8 cellular contexts compared by ENCODE assay signal in the genomic region with DNA sequence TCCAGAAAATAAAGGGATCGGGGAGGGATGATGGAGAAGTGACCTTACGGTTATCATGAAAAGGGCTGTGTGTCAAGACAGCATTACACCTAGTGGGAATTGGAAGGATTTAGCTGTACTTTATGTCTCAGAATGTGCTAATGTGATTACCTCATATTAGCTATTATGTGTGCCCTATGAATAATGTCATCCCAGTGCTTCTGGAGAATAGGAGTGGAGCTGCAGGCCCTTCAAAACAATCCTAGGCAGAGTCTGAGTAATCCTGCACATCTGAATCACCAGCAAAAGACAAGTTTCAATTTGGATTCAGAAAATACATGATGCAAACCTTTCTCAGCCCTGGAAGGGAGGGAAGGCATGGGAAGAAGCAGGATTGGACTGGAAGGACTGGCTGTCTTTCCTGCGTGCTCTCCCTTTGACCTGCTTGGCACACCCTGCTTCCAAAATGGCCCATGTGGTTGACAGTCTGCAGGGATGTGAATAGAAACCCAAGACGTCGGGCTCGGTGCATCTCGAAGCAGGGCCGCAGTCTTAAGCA. TPM values are rescaled to one million over a fixed set of nuclear protein-coding genes. Genes with fewer than 3 reads are reported as not detected.
A peak's percentile ranks its signal among the peaks of the same experiment; 100 is the strongest.
DNase-seq lines count a peak whose midpoint lies in the region; ATAC-seq and TF ChIP-seq lines count a peak whose summit lies in the region.

No MANE protein-coding gene starts in this region.

- DNase-seq in adipocyte (ENCODE audit: low read depth), result peak; percentile 78
- peak in 29 of 42 donors; percentile 21 to 81 (median 59) for DNase-seq in head of caudate nucleus
- DNase-seq in psoas muscle, result peak; percentile 72 to 88

- H3K27ac ChIP-seq in C4-2B, result peak overlapping the region; percentile 94
- peak overlapping the region; percentile 98 for H3K27ac ChIP-seq in psoas muscle

- no peak for TF ChIP-seq CTCF in C4-2B (conservative IDR thresholded peaks at IDR 0.05)
- no peak for TF ChIP-seq CTCF in psoas muscle (IDR thresholded peaks at IDR 0.05)

- no peak overlapping the region for H3K27ac Mint-ChIP-seq in stimulated activated memory B cell treated with anti-CD40 and anti-IgM and Interleukin-4, amounts not matched to agents 10 μg/mL and 1 μg/mL and 100 μg/mL, for 72 hours

- peak; percentile 52 to 77 (median 76) for ATAC-seq in psoas muscle
- ATAC-seq in GM21360 (IDR thresholded peaks at IDR 0.05; ENCODE audit: unreplicated experiment), result no peak
- ATAC-seq in stimulated activated memory B cell treated with anti-CD40 and anti-IgM and Interleukin-4, amounts not matched to agents 10 μg/mL and 1 μg/mL and 100 μg/mL, for 72 hours, result no peak
- ATAC-seq in GM18519 (IDR thresholded peaks at IDR 0.05; ENCODE audit: low FRiP score, unreplicated experiment), result no peak
- no peak for ATAC-seq in HG02884 (IDR thresholded peaks at IDR 0.05; ENCODE audit: unreplicated experiment)

- no peak overlapping the region for H3K4me3 Mint-ChIP-seq in stimulated activated memory B cell treated with anti-CD40 and anti-IgM and Interleukin-4, amounts not matched to agents 10 μg/mL and 1 μg/mL and 100 μg/mL, for 72 hours

- H3K27me3 Mint-ChIP-seq in stimulated activated memory B cell treated with anti-CD40 and anti-IgM and Interleukin-4, amounts not matched to agents 10 μg/mL and 1 μg/mL and 100 μg/mL, for 72 hours, result no peaks in the 10 kb centered on the region

- H3K4me3 ChIP-seq in adipocyte (ENCODE audit: low read length) (peak overlapping the region; percentile 46), psoas muscle (peak overlapping the region; percentile 31)

- WGBS in psoas muscle, 3 donors, result 13 to 23% (median 14%) methylated on average over 8 of the region's 8 CpGs

- intact Hi-C loops in head of caudate nucleus (cut with DNase I), result loop anchor here (10.0 kb wide), 2 partner anchors 52 to 192 kb away; no protein-coding TSS in a partner anchor
- intact Hi-C loops in psoas muscle (cut with DNase I), result loop anchor here in 1 of 2 donors (1.0 to 2.0 kb wide), 2 partner anchors 34 to 50 kb away; no protein-coding TSS in a partner anchor

- H3K27me3 ChIP-seq in adipocyte (replicated peaks; ENCODE audit: control insufficient read depth, insufficient read depth, low read length) (no peaks in the 10 kb centered on the region), psoas muscle (ENCODE audit: insufficient read depth in 3 of 3, low read length in 2 of 3) (no peaks in the 10 kb centered on the region)

- no peaks in the 10 kb centered on the region for H3K9me3 Mint-ChIP-seq in stimulated activated memory B cell treated with anti-CD40 and anti-IgM and Interleukin-4, amounts not matched to agents 10 μg/mL and 1 μg/mL and 100 μg/mL, for 72 hours

- H3K9ac ChIP-seq in adipocyte (ENCODE audit: low read length), result peak overlapping the region; percentile 88

- H3K4me1 ChIP-seq in adipocyte (ENCODE audit: control insufficient read depth, insufficient read depth, low read length) (peaks cover 72% of the 10 kb centered on the region), psoas muscle (peaks cover 88% of the 10 kb centered on the region)

- no peaks in the 10 kb centered on the region for H3K36me3 ChIP-seq in adipocyte (ENCODE audit: control insufficient read depth, insufficient read depth, low read length, severe bottlenecking)
- H3K36me3 ChIP-seq in psoas muscle (ENCODE audit: insufficient read depth in 1 of 2, low read depth in 1 of 2), result no peaks in the 10 kb centered on the region

- H3K36me3 Mint-ChIP-seq in stimulated activated memory B cell treated with anti-CD40 and anti-IgM and Interleukin-4, amounts not matched to agents 10 μg/mL and 1 μg/mL and 100 μg/mL, for 72 hours, result no peaks in the 10 kb centered on the region

- H3K4me1 Mint-ChIP-seq in stimulated activated memory B cell treated with anti-CD40 and anti-IgM and Interleukin-4, amounts not matched to agents 10 μg/mL and 1 μg/mL and 100 μg/mL, for 72 hours, result peaks cover 12% of the 10 kb centered on the region

- H3K9me3 ChIP-seq in adipocyte (ENCODE audit: control insufficient read depth, low read length), result no peaks in the 10 kb centered on the region
- no peaks in the 10 kb centered on the region for H3K9me3 ChIP-seq in psoas muscle

RNA-seq across cellular contexts. Expression of gene TARBP1, which starts 54.1 kb away (rescaled TPM):
- total RNA-seq in psoas muscle, result 10 to 100 TPM in 1 of 4 donors, 1 to 10 TPM in 3; 5.8 to 10.5 (median 9.0) TPM
- 10 to 100 TPM in 1 of 3 donors, 1 to 10 TPM in 2; 5.8 to 10.4 (median 6.6) TPM for polyA plus RNA-seq in psoas muscle

Comparison
In these comparisons a context has a peak if more than half of its experiments do, and no peak if none do; other contexts are left out.
1. ATAC-seq: peak in psoas muscle (4 of 4); none in GM21360 (single experiment), stimulated activated memory B cell treated with anti-CD40 and anti-IgM and Interleukin-4, amounts not matched to agents 10 μg/mL and 1 μg/mL and 100 μg/mL, for 72 hours (single experiment), GM18519 (single experiment) and HG02884 (single experiment).
2. Peak in every context shown above with its lines, with median percentiles within 50 percentile points of each other: DNase-seq.